24 cellular contexts compared by ENCODE assay signal in genomic region chr11:67321313-67321871, GRCh38.
"Had no signal": no experiment of that assay in that cellular context is flagged by ENCODE, and none has a peak within 500 bp of the region (broad histone marks: within the 10 kb centered on the region; RNA-seq: fewer than 3 reads in every experiment).

No MANE protein-coding gene starts in this region.

- FAIRE-seq: TTC549 had no signal

- H2AFZ ChIP-seq: PC-9 had no signal

- H3K36me3 Mint-ChIP-seq: activated naive CD8-positive, alpha-beta T cell treated with anti-CD3 and anti-CD28 coated beads for 36 hours had no signal

- H3K4me3 ChIP-seq: cardiac muscle cell, PC-9 had no signal

- H3K27me3 Mint-ChIP-seq: T-cell had no signal

- H3K36me3 ChIP-seq: brain microvascular endothelial cell, cardiac muscle cell had no signal

- H3K27ac Mint-ChIP-seq: activated CD4-positive, alpha-beta T cell treated with anti-CD3 and anti-CD28 coated beads for 36 hours; activated CD8-positive, alpha-beta T cell treated with anti-CD3 and anti-CD28 coated beads, Interleukin-2, amount 10 ng/mL, durations not matched to agents 7 days and 5 days; activated naive CD8-positive, alpha-beta T cell treated with anti-CD3 and anti-CD28 coated beads for 36 hours; T-cell had no signal

- H3K9me3 Mint-ChIP-seq: activated naive CD8-positive, alpha-beta T cell treated with anti-CD3 and anti-CD28 coated beads for 36 hours; T-cell had no signal

- H3K4me2 ChIP-seq: PC-9 had no signal

- DNase-seq: activated CD4-positive, alpha-beta T cell treated with anti-CD3 and anti-CD28 coated beads for 36 hours; activated CD8-positive, alpha-beta memory T cell treated with anti-CD3 and anti-CD28 coated beads, Interleukin-2, amount 50 U/mL, for 48 hours; activated CD8-positive, alpha-beta T cell treated with anti-CD3 and anti-CD28 coated beads, Interleukin-2, amount 10 ng/mL, durations not matched to agents 7 days and 5 days; activated naive CD4-positive, alpha-beta T cell treated with Interleukin-2 at 50 U/mL for 16 hours; activated naive CD8-positive, alpha-beta T cell treated with anti-CD3 and anti-CD28 coated beads for 36 hours; activated T-cell treated with anti-CD3 and anti-CD28 coated beads, Interleukin-2, amount 50 U/mL, for 1 hour; brain microvascular endothelial cell; MM.1S; NCI-H1105; NCI-H1436; NCI-H1694 treated with DMSO at 0.1 percent for 48 hours; NCI-H2029 treated with DMSO at 0.1 percent for 48 hours; NCI-H345; NCI-H510A; NCI-H526 treated with DMSO at 0.1 percent for 48 hours; NK-92 treated with Interleukin-12 subunit alpha and Interleukin-12 subunit beta, amount 100 ng/mL, for 24 hours; PC-9; SIG-M5; T-cell; T-helper 2 cell; T1000 had no signal

- H3K27me3 ChIP-seq: brain microvascular endothelial cell had no signal

- H3K27ac ChIP-seq: brain microvascular endothelial cell, cardiac muscle cell, PC-9, VCaP had no signal

- H3K4me3 Mint-ChIP-seq: activated CD4-positive, alpha-beta T cell treated with anti-CD3 and anti-CD28 coated beads for 36 hours; activated CD8-positive, alpha-beta T cell treated with anti-CD3 and anti-CD28 coated beads, Interleukin-2, amount 10 ng/mL, durations not matched to agents 7 days and 5 days; activated naive CD8-positive, alpha-beta T cell treated with anti-CD3 and anti-CD28 coated beads for 36 hours; T-cell had no signal
